ENCODE assay signal across 8 cellular contexts in the genomic region with DNA sequence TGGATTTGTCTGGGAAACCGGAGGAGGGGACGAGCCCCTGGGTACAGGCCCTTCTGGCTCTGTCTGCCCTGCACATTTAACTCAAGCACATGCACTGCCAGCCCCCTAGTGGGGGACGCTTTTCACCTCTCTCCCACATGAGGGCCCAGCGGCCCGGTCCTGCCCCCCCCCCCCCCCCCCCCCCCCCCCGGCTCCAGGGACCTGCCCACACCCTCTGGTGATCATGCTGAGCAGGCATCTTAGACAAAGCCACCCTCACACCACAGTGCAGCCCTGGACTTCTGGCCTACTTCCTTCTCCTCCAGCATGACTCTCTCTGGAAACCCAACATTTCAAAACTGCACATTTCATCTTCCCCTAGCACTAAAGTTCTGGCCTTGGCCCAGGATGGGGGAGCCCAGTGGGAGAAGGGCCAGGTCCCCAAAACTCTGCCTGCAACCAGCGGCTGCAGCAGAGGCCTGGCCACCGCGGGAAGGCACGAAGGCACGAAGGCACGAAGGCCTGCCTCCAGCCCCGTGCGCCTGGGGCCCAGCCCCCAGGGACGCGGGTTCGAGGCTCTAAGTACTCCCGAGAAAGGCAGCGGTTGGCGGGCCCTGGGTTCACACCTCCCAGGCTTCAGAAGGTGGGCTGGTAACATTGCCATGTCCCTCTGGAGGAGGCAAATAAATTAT. TPM values are rescaled to one million over a fixed set of nuclear protein-coding genes. Genes with fewer than 3 reads are reported as not detected.
DNase-seq lines count a peak whose midpoint lies in the region; ATAC-seq and TF ChIP-seq lines count a peak whose summit lies in the region.
"Had no signal": no experiment of that assay in that cellular context is flagged by ENCODE, and none has a peak within 500 bp of the region (broad histone marks: within the 10 kb centered on the region; RNA-seq: fewer than 3 reads in every experiment).

No MANE protein-coding gene starts in this region.

- no peak overlapping the region for H3K4me2 ChIP-seq in H9 (ENCODE audit: insufficient read depth, insufficient read length, low read length)
- no peak overlapping the region for H3K4me2 ChIP-seq in smooth muscle cell

- peak; percentile 66 for DNase-seq in H9
- DNase-seq in SK-MEL-5 (ENCODE audit: low read depth, low spot score), result peak; percentile 63
- no peak for DNase-seq in left ventricle myocardium inferior
- DNase-seq in smooth muscle cell (lab: John Stamatoyannopoulos, UW; ENCODE audit: unreplicated experiment), result no peak
- DNase-seq in NCI-H1930 (lab: John Stamatoyannopoulos, UW), result no peak

- no peak overlapping the region for H2BK120ac ChIP-seq in H9 (ENCODE audit: low read depth, low read length, poor library complexity, severe bottlenecking)

- peaks cover 9 to 10% of the 10 kb centered on the region in 2 experiments; a peak in 3 of 4 replicates for H3K4me1 Mint-ChIP-seq in H9

- intact Hi-C loops in left ventricle myocardium inferior (cut with micrococcal nuclease), result no loop called here

- no peak overlapping the region for H3K4me3 Mint-ChIP-seq in H9

- H3F3A ChIP-seq in smooth muscle cell (ENCODE audit: low read depth), result no peaks in the 10 kb centered on the region

- peak; percentile 50; the same call in 2 of the 3 replicates for TF ChIP-seq CTCF in H9 (conservative IDR thresholded peaks at IDR 0.05)
- TF ChIP-seq CTCF in left ventricle myocardium inferior (IDR thresholded peaks at IDR 0.05; ENCODE audit: borderline replicate concordance), result no peak
- TF ChIP-seq CTCF in smooth muscle cell (IDR thresholded peaks at IDR 0.05; ENCODE audit: borderline replicate concordance, insufficient read depth, poor library complexity, severe bottlenecking), result peak; percentile 4

- H3K9ac ChIP-seq in H9 (ENCODE audit: extremely low read depth, insufficient read length, low read length) (no peak overlapping the region), smooth muscle cell (ENCODE audit: low read depth) (no peak overlapping the region)

- H3K23me2 ChIP-seq in H9 (ENCODE audit: insufficient read length, low read depth, low read length, poor library complexity, severe bottlenecking), result no peaks in the 10 kb centered on the region

- H4K8ac ChIP-seq in H9 (replicated peaks; ENCODE audit: insufficient read length, low read depth, low read length), result no peak overlapping the region

- no peaks in the 10 kb centered on the region for H3K79me1 ChIP-seq in H9 (ENCODE audit: insufficient read depth, low read depth, low read length, poor library complexity, severe bottlenecking)

- no peak overlapping the region for H2BK15ac ChIP-seq in H9 (ENCODE audit: low read depth, low read length)

- no peaks in the 10 kb centered on the region for H3K27me3 ChIP-seq in H9 (ENCODE audit: insufficient read depth, low read length)
- no peaks in the 10 kb centered on the region for H3K27me3 ChIP-seq in left ventricle myocardium inferior (ENCODE audit: low read depth)
- peaks cover 4% of the 10 kb centered on the region for H3K27me3 ChIP-seq in smooth muscle cell (ENCODE audit: low read depth)

- no peaks in the 10 kb centered on the region for H3K36me3 ChIP-seq in left ventricle myocardium inferior
- H3K36me3 ChIP-seq in smooth muscle cell (ENCODE audit: low read depth), result no peaks in the 10 kb centered on the region

- no peak overlapping the region for H4K91ac ChIP-seq in H9 (ENCODE audit: insufficient read length, low read depth, low read length)

- no peak overlapping the region for H2AFZ ChIP-seq in H9 (ENCODE audit: low read length)
- H2AFZ ChIP-seq in smooth muscle cell (ENCODE audit: low read depth), result no peak overlapping the region

- no peak overlapping the region for H2BK12ac ChIP-seq in H9 (ENCODE audit: insufficient read length, low read depth, low read length)

- H4K5ac ChIP-seq in H9 (ENCODE audit: insufficient read length, low read depth, low read length), result no peak overlapping the region

- peaks cover 0 to 7% (median 5%) of the 10 kb centered on the region in 3 experiments; a peak in 4 of 7 replicates for H3K36me3 Mint-ChIP-seq in H9 (ENCODE audit: insufficient read depth in 1 of 3, low read depth in 3 of 3)

- in situ Hi-C loops in SK-MEL-5 (cut with HindIII; ENCODE audit: low pct_unique_long_range_greater_than_20kb, low sequenced_read_pairs), result no loop called here

- H3K9me3 ChIP-seq in H9 (ENCODE audit: control insufficient read depth, low read depth, low read length) (no peaks in the 10 kb centered on the region), left ventricle myocardium inferior (replicated peaks) (no peaks in the 10 kb centered on the region), smooth muscle cell (replicated peaks; ENCODE audit: low read depth) (no peaks in the 10 kb centered on the region)

- H3K27ac ChIP-seq in H9 (ENCODE audit: insufficient read length, low read depth, low read length), result no peak overlapping the region
- H3K27ac ChIP-seq in left ventricle myocardium inferior (replicated peaks), result peak overlapping the region; percentile 23
- H3K27ac ChIP-seq in smooth muscle cell (ENCODE audit: low read depth), result no peak overlapping the region

- no peak for ATAC-seq in GM19463 (IDR thresholded peaks at IDR 0.05; ENCODE audit: unreplicated experiment)
- no peak for ATAC-seq in GM21367 (IDR thresholded peaks at IDR 0.05; ENCODE audit: unreplicated experiment)

- no peak overlapping the region for H3K23ac ChIP-seq in H9 (ENCODE audit: insufficient read length, low read depth, low read length)

- H2BK20ac ChIP-seq in H9 (ENCODE audit: low read depth, low read length, poor library complexity, severe bottlenecking), result no peak overlapping the region

- H3K4me1 ChIP-seq in H9 (ENCODE audit: insufficient read depth, low read length) (no peaks in the 10 kb centered on the region), left ventricle myocardium inferior (peaks cover 67% of the 10 kb centered on the region), smooth muscle cell (ENCODE audit: low read depth) (no peaks in the 10 kb centered on the region)

- no peak overlapping the region for H3K4ac ChIP-seq in H9 (ENCODE audit: low read depth, low read length)

- H3K4me3 ChIP-seq in left ventricle myocardium inferior (no peak overlapping the region), smooth muscle cell (no peak overlapping the region)

- H3K56ac ChIP-seq in H9 (ENCODE audit: insufficient read length, low read depth, low read length), result no peak overlapping the region

- no peak overlapping the region for H3K14ac ChIP-seq in H9 (ENCODE audit: insufficient read depth, low read length)

- H4K20me1 ChIP-seq in H9 (ENCODE audit: control insufficient read depth, insufficient read depth, insufficient read length), result no peaks in the 10 kb centered on the region
- no peaks in the 10 kb centered on the region for H4K20me1 ChIP-seq in smooth muscle cell (ENCODE audit: low read depth)

- H3T11ph ChIP-seq in H9 (ENCODE audit: low read length), result no peak overlapping the region

- no peak overlapping the region for H2AK5ac ChIP-seq in H9 (ENCODE audit: insufficient read length, low read length)

- H3K79me2 ChIP-seq in H9 (ENCODE audit: insufficient read depth, low read length), result no peaks in the 10 kb centered on the region
- H3K79me2 ChIP-seq in smooth muscle cell (ENCODE audit: low read depth), result no peaks in the 10 kb centered on the region

- H2BK5ac ChIP-seq in H9 (ENCODE audit: insufficient read length, low read length), result no peak overlapping the region

- H3K27ac Mint-ChIP-seq in H9, result peak overlapping the region in 1 of 3 experiments; percentile 65; a peak in 2 of 7 replicates

- no CpG with 5 or more reads among the region's 20 CpGs for WGBS in H9 (ENCODE audit: extremely low coverage, insufficient read length, low lambda C conversion rate)
- WGBS in smooth muscle cell (ENCODE audit: low lambda C conversion rate), result 87% methylated on average over 16 of the region's 20 CpGs

- no peaks in the 10 kb centered on the region for H3K9me3 Mint-ChIP-seq in H9

- H3K18ac ChIP-seq in H9 (ENCODE audit: insufficient read length, low read depth, low read length), result no peak overlapping the region

- H3K27me3 Mint-ChIP-seq in H9 (ENCODE audit: low read depth), result peaks cover 7% of the 10 kb centered on the region

RNA-seq across cellular contexts. Expression of a gene that starts 14.1 kb away (rescaled TPM):
- total RNA-seq in H9 (2021), result 10.8 and 11.4 TPM in 2 replicates
- 20.4 and 23.5 TPM in 2 replicates for total RNA-seq in SK-MEL-5 (2014; rRNA removed; shearing (Covaris generic))
- polyA plus RNA-seq in SK-MEL-5 (2015; cell fraction: cytosol; rRNA removed), result 24.6 and 26.4 TPM in 2 replicates
- 32.6 and 34.9 TPM in 2 replicates for polyA plus RNA-seq in SK-MEL-5 (2015; cell fraction: nucleus; rRNA removed)
- 44.6 TPM for total RNA-seq in left ventricle myocardium inferior
- not detected in 2 replicates for total RNA-seq in smooth muscle cell
- 0.13 TPM in 1 of 2 replicates, not detected in the other for polyA plus RNA-seq in smooth muscle cell

RNA-seq across cellular contexts. Expression of a gene that starts 51.6 kb away (rescaled TPM):
- total RNA-seq in H9 (2021), result 0.26 and 0.44 TPM in 2 replicates
- total RNA-seq in SK-MEL-5 (2014; rRNA removed; shearing (Covaris generic)), result not detected in 2 replicates
- not detected in 2 replicates for polyA plus RNA-seq in SK-MEL-5 (2015; cell fraction: cytosol; rRNA removed)
- not detected in 2 replicates for polyA plus RNA-seq in SK-MEL-5 (2015; cell fraction: nucleus; rRNA removed)
- total RNA-seq in left ventricle myocardium inferior, result not detected
- not detected in 2 replicates for total RNA-seq in smooth muscle cell
- not detected in 2 replicates for polyA plus RNA-seq in smooth muscle cell
- total RNA-seq: myocyte had no signal

Comparison
In these comparisons a context has a peak if more than half of its experiments do, and no peak if none do; other contexts are left out.
1. DNase-seq: peak in H9 (single experiment) and SK-MEL-5 (single experiment); none in left ventricle myocardium inferior (single experiment), smooth muscle cell (single experiment) and NCI-H1930 (0 of 2).
2. RNA of a gene that starts 14.1 kb away (total RNA-seq): 44.6 TPM in left ventricle myocardium inferior (single experiment), 20.4 to 23.5 TPM in SK-MEL-5 and 10.8 to 11.4 TPM in H9; not detected in smooth muscle cell; every median in the first group is over 10 times any median in the second.